8 cellular contexts compared by ENCODE assay signal in genomic region chr20:34708621-34709043, GRCh38. TPM values are rescaled to one million over a fixed set of nuclear protein-coding genes. Genes with fewer than 3 reads are reported as not detected.
A peak's percentile ranks its signal among the peaks of the same experiment; 100 is the strongest.
DNase-seq lines count a peak whose midpoint lies in the region; ATAC-seq and TF ChIP-seq lines count a peak whose summit lies in the region.

No MANE protein-coding gene starts in this region.

- peaks cover 1% of the 10 kb centered on the region for H3K79me2 ChIP-seq in fibroblast of lung (ENCODE audit: control insufficient read depth, insufficient read depth, low read length)

- H3K4me1 ChIP-seq in fibroblast of lung (ENCODE audit: control insufficient read depth, extremely low read depth, insufficient read depth, low read length) (peaks cover 25% of the 10 kb centered on the region), testis (peaks cover 20% of the 10 kb centered on the region)

- H3K9me3 Mint-ChIP-seq in HFFc6 (no peaks in the 10 kb centered on the region), nephron (no peaks in the 10 kb centered on the region)
- H3K9me3 Mint-ChIP-seq in activated T-cell treated with anti-CD3 and anti-CD28 coated beads, Interleukin-2, amount 50 U/mL, for 24 hours, result no peaks in the 10 kb centered on the region

- TF ChIP-seq POLR2A in testis (IDR thresholded peaks at IDR 0.05), result no peak

- H3K36me3 Mint-ChIP-seq in HFFc6 (ENCODE audit: low read depth) (peaks cover 13% of the 10 kb centered on the region; the same call in 1 of the 2 replicates), nephron (ENCODE audit: low read depth) (peaks cover 14% of the 10 kb centered on the region)
- H3K36me3 Mint-ChIP-seq in activated T-cell treated with anti-CD3 and anti-CD28 coated beads, Interleukin-2, amount 50 U/mL, for 24 hours (ENCODE audit: low read depth), result peaks cover 15% of the 10 kb centered on the region

- peaks cover 67% of the 10 kb centered on the region for H3K4me1 Mint-ChIP-seq in HFFc6 (ENCODE audit: low read depth)
- H3K4me1 Mint-ChIP-seq in activated T-cell treated with anti-CD3 and anti-CD28 coated beads, Interleukin-2, amount 50 U/mL, for 24 hours (ENCODE audit: low read depth), result peaks cover 37% of the 10 kb centered on the region
- H3K4me1 Mint-ChIP-seq in nephron, result peaks cover 30% of the 10 kb centered on the region

- DNase-seq in GM06990 (ENCODE audit: extremely low read depth, insufficient read length) (no peak), HFFc6 (peak; percentile 9), NCI-H510A treated with DMSO at 0.1 percent for 48 hours (lab: John Stamatoyannopoulos, UW) (peak; percentile 50), fibroblast of lung (ENCODE audit: low read depth in 2 of 2) (peak; percentile 12 to 46), testis (peak; percentile 49)
- DNase-seq in activated T-cell treated with anti-CD3 and anti-CD28 coated beads, Interleukin-2, amount 50 U/mL, for 24 hours, result peak; percentile 76

- TF ChIP-seq CTCF in GM06990 (IDR thresholded peaks at IDR 0.05; ENCODE audit: insufficient read depth, low read length, poor library complexity, severe bottlenecking), result peak; percentile 77
- peak; percentile 80 for TF ChIP-seq CTCF in HFFc6 (IDR thresholded peaks at IDR 0.05)
- TF ChIP-seq CTCF in fibroblast of lung (conservative IDR thresholded peaks at IDR 0.05 in 1 of 2, IDR thresholded peaks at IDR 0.05 in 1 of 2; ENCODE audit: low read depth in 1 of 2, low read length in 2 of 2), result peak; percentile 43 to 54
- peak; percentile 40 to 56 (median 49) for TF ChIP-seq CTCF in nephron (IDR thresholded peaks at IDR 0.05; ENCODE audit: unreplicated experiment in 3 of 3)
- TF ChIP-seq CTCF in testis (IDR thresholded peaks at IDR 0.05), result peak in 2 of 3 experiments; percentile 3 to 51

- ATAC-seq in HG03460 (IDR thresholded peaks at IDR 0.05; ENCODE audit: unreplicated experiment), result no peak

- H2AFZ ChIP-seq in fibroblast of lung (ENCODE audit: low read length), result no peak overlapping the region

- peak overlapping the region; percentile 77 for H3K4me2 ChIP-seq in fibroblast of lung (ENCODE audit: extremely low read depth, insufficient read depth, low read length)

- H3K4me3 ChIP-seq in GM06990 (replicated peaks; ENCODE audit: low read depth, low read length), result peak overlapping the region; percentile 65
- H3K4me3 ChIP-seq in fibroblast of lung (replicated peaks in 1 of 4; ENCODE audit: control extremely low read depth in 1 of 4, insufficient read depth in 1 of 4, low read depth in 3 of 4, low read length in 4 of 4), result peak overlapping the region; percentile 44 to 64 (median 46)
- H3K4me3 ChIP-seq in testis, result peak overlapping the region; percentile 75 to 84

- H4K20me1 ChIP-seq in fibroblast of lung (ENCODE audit: control insufficient read depth, extremely low read depth, insufficient read depth, low read length), result no peaks in the 10 kb centered on the region

- H3K27me3 Mint-ChIP-seq in HFFc6 (ENCODE audit: insufficient read depth), result peaks cover 4% of the 10 kb centered on the region
- H3K27me3 Mint-ChIP-seq in activated T-cell treated with anti-CD3 and anti-CD28 coated beads, Interleukin-2, amount 50 U/mL, for 24 hours, result peaks cover 6% of the 10 kb centered on the region
- H3K27me3 Mint-ChIP-seq in nephron (ENCODE audit: low read depth), result peaks cover 9% of the 10 kb centered on the region

- peak overlapping the region; percentile 74 for H3K9ac ChIP-seq in fibroblast of lung (ENCODE audit: insufficient read depth, low read length)

- peak overlapping the region; percentile 87 for H3K4me3 Mint-ChIP-seq in HFFc6
- H3K4me3 Mint-ChIP-seq in activated T-cell treated with anti-CD3 and anti-CD28 coated beads, Interleukin-2, amount 50 U/mL, for 24 hours, result peak overlapping the region; percentile 83
- H3K4me3 Mint-ChIP-seq in nephron, result peak overlapping the region; percentile 79 to 87 (median 87)

- H3K27ac ChIP-seq in fibroblast of lung (ENCODE audit: insufficient read depth, low read length) (peak overlapping the region; percentile 78), testis (peak overlapping the region; percentile 87 to 98)

- 17 to 25% methylated on average over 14 to 19 of the region's 22 CpGs for WGBS in testis, 2 donors

- H3K27ac Mint-ChIP-seq in HFFc6 (peak overlapping the region; percentile 92), nephron (peak overlapping the region in 2 of 3 experiments; percentile 4 to 16)
- peak overlapping the region; percentile 92 for H3K27ac Mint-ChIP-seq in activated T-cell treated with anti-CD3 and anti-CD28 coated beads, Interleukin-2, amount 50 U/mL, for 24 hours

- no peaks in the 10 kb centered on the region for H3K27me3 ChIP-seq in GM06990 (replicated peaks; ENCODE audit: control insufficient read depth, insufficient read depth, low read length)
- no peaks in the 10 kb centered on the region for H3K27me3 ChIP-seq in fibroblast of lung (ENCODE audit: control insufficient read depth, insufficient read depth, low read length)
- no peaks in the 10 kb centered on the region for H3K27me3 ChIP-seq in testis

- H3K36me3 ChIP-seq in GM06990 (ENCODE audit: control insufficient read depth, insufficient read depth, low read length), result no peaks in the 10 kb centered on the region; the same call in 1 of the 2 replicates
- peaks cover 6% of the 10 kb centered on the region for H3K36me3 ChIP-seq in fibroblast of lung (ENCODE audit: control insufficient read depth, insufficient read depth, low read length)
- H3K36me3 ChIP-seq in testis (ENCODE audit: low read depth, missing control alignments), result no peaks in the 10 kb centered on the region

- no peaks in the 10 kb centered on the region for H3K9me3 ChIP-seq in fibroblast of lung (ENCODE audit: control insufficient read depth, insufficient read depth, low read depth, low read length)
- no peaks in the 10 kb centered on the region for H3K9me3 ChIP-seq in testis

- intact Hi-C loops in testis (cut with DNase I; ENCODE audit: low total_unique reads), result no loop called here

RNA-seq across cellular contexts. Expression of gene TP53INP2, which starts 4.5 kb away (rescaled TPM):
- total RNA-seq in HFFc6 (2021; fragmentation: NEBNext Ultra II Directional; extraction: Animal tissue kit (Norgen Biotek cat#: 25700)), result 10 to 100 TPM; 14.2 to 23.8 (median 21.3) TPM
- total RNA-seq in fibroblast of lung (2.3 and 6.4 TPM in 2 replicates), testis (10 to 100 TPM; 35.3 to 59.9 TPM)
- polyA plus RNA-seq in fibroblast of lung (9.8 and 10.0 TPM in 2 replicates), testis (ENCODE audit: insufficient read depth, low read depth, low replicate concordance) (39.9 TPM)
- 20.7 and 28.5 TPM in 2 replicates for polyA plus RNA-seq in fibroblast of lung (2012)
- polyA minus RNA-seq in fibroblast of lung (ENCODE audit: low replicate concordance), result 34.9 and 38.8 TPM in 2 replicates

RNA-seq across cellular contexts. Expression of gene PIGU, which starts 31.7 kb away (rescaled TPM):
- total RNA-seq in HFFc6 (2021; fragmentation: NEBNext Ultra II Directional; extraction: Animal tissue kit (Norgen Biotek cat#: 25700)), result 10 to 100 TPM; 22.5 to 28.9 (median 24.9) TPM
- total RNA-seq in fibroblast of lung (4.9 and 6.4 TPM in 2 replicates), testis (10 to 100 TPM; 35.0 to 35.7 TPM)
- polyA plus RNA-seq in fibroblast of lung (42.6 and 47.5 TPM in 2 replicates), testis (ENCODE audit: insufficient read depth, low read depth, low replicate concordance) (48.9 TPM)
- 17.7 and 20.7 TPM in 2 replicates for polyA plus RNA-seq in fibroblast of lung (2012)
- 36.3 and 40.7 TPM in 2 replicates for polyA minus RNA-seq in fibroblast of lung (ENCODE audit: low replicate concordance)

Comparison
In these comparisons a context has a peak if more than half of its experiments do, and no peak if none do; other contexts are left out.
1. CTCF ChIP-seq: peak in every context shown above with its lines; median percentile 80 in HFFc6; 77 in GM06990; 49 in nephron; 48 in fibroblast of lung; 27 in testis.
2. H3K27ac Mint-ChIP-seq: peak in every context shown above with its lines; median percentile 92 in HFFc6; 92 in activated T-cell treated with anti-CD3 and anti-CD28 coated beads, Interleukin-2, amount 50 U/mL, for 24 hours; 10 in nephron.